ENCODE assay signal across 27 cellular contexts in the genomic region with DNA sequence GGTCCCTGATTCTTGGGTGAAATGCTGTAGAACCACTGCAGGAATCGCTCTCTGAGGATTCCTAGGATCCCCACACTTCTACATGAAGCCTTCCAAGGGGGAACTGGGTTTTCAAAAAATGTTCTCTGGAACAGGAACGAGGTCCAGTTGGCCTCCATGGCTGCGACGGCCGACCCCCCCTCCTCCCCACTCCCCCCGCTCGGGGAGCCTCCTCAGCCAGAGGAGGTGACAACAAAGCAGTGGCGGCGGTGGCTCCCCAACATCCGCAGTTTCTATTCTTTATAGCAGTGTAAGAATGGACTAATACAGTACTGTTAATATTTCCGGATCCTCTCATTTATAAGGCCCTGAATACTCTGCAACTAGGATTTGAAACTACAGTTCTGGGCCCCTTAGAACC.
"Had no signal": no experiment of that assay in that cellular context is flagged by ENCODE, and none has a peak within 500 bp of the region (broad histone marks: within the 10 kb centered on the region; RNA-seq: fewer than 3 reads in every experiment).

No MANE protein-coding gene starts in this region.

- DNase-seq: natural killer cell; occipital lobe; ovary; psoas muscle; right lobe of liver; sigmoid colon; small intestine; stimulated activated CD4-positive, alpha-beta T cell treated with anti-CD3 and anti-CD28 coated beads, Interleukin-15, amount 100 ng/mL, for 24 hours; stimulated activated CD4-positive, alpha-beta T cell treated with anti-CD3 and anti-CD28 coated beads, Interleukin-2, amount 100 ng/mL, for 24 hours; stimulated activated CD4-positive, alpha-beta T cell treated with anti-CD3 and anti-CD28 coated beads, Interleukin-2, amount 100 ng/mL, for 48 hours; stimulated activated CD4-positive, alpha-beta T cell treated with anti-CD3 and anti-CD28 coated beads, Interleukin-4, amount 100 ng/mL, for 24 hours; stimulated activated naive B cell treated with anti-CD40 and anti-IgM and Interleukin-4, amounts not matched to agents 10 μg/mL and 1 μg/mL and 100 μg/mL, for 72 hours; stimulated activated naive CD4-positive, alpha-beta T cell treated with Interleukin-2 at 50 U/mL for 16 hours; stomach; testis; tibial artery; trophoblast cell had no signal

- H3K36me3 ChIP-seq: neural progenitor cell, ovary, right lobe of liver, sigmoid colon, stomach, suprapubic skin, tibial artery, upper lobe of left lung, vagina had no signal

- H3K27ac Mint-ChIP-seq: natural killer cell; nephron; neural progenitor cell; progenitor cell of endocrine pancreas; stimulated activated effector memory CD8-positive, alpha-beta T cell treated with anti-CD3 and anti-CD28 coated beads, Interleukin-12 subunit alpha, Interleukin-12 subunit beta, amount 100 ng/mL, for 72 hours; stimulated activated naive B cell treated with anti-CD40 and anti-IgM and Interleukin-4, amounts not matched to agents 10 μg/mL and 1 μg/mL and 100 μg/mL, for 72 hours; stimulated activated naive CD8-positive, alpha-beta T cell treated with anti-CD3 and anti-CD28 coated beads, Interleukin-15, Interleukin-2, amounts not matched to agents 100 ng/mL and 50 ng/mL, for 24 hours had no signal

- H3K4me3 ChIP-seq: neural progenitor cell, ovary, psoas muscle, right lobe of liver, sigmoid colon, stomach, suprapubic skin, testis, tibial artery, upper lobe of left lung, vagina had no signal

- H3K4me3 Mint-ChIP-seq: natural killer cell; nephron; neural progenitor cell; stimulated activated effector memory CD8-positive, alpha-beta T cell treated with anti-CD3 and anti-CD28 coated beads, Interleukin-12 subunit alpha, Interleukin-12 subunit beta, amount 100 ng/mL, for 72 hours; stimulated activated naive B cell treated with anti-CD40 and anti-IgM and Interleukin-4, amounts not matched to agents 10 μg/mL and 1 μg/mL and 100 μg/mL, for 72 hours; stimulated activated naive CD8-positive, alpha-beta T cell treated with anti-CD3 and anti-CD28 coated beads, Interleukin-15, Interleukin-2, amounts not matched to agents 100 ng/mL and 50 ng/mL, for 24 hours had no signal

- H3K27ac ChIP-seq: neural progenitor cell, ovary, parathyroid adenoma, psoas muscle, right lobe of liver, sigmoid colon, stomach, suprapubic skin, testis, tibial artery, upper lobe of left lung, vagina had no signal

- H3K9me3 Mint-ChIP-seq: nephron; neural progenitor cell; stimulated activated effector memory CD8-positive, alpha-beta T cell treated with anti-CD3 and anti-CD28 coated beads, Interleukin-12 subunit alpha, Interleukin-12 subunit beta, amount 100 ng/mL, for 72 hours; stimulated activated naive CD8-positive, alpha-beta T cell treated with anti-CD3 and anti-CD28 coated beads, Interleukin-15, Interleukin-2, amounts not matched to agents 100 ng/mL and 50 ng/mL, for 24 hours had no signal

- H3K4me1 ChIP-seq: neural progenitor cell, parathyroid adenoma, psoas muscle, right lobe of liver, sigmoid colon, stomach, suprapubic skin, testis, tibial artery, upper lobe of left lung, vagina had no signal

- H3K4me1 Mint-ChIP-seq: natural killer cell; nephron; neural progenitor cell; stimulated activated effector memory CD8-positive, alpha-beta T cell treated with anti-CD3 and anti-CD28 coated beads, Interleukin-12 subunit alpha, Interleukin-12 subunit beta, amount 100 ng/mL, for 72 hours; stimulated activated naive B cell treated with anti-CD40 and anti-IgM and Interleukin-4, amounts not matched to agents 10 μg/mL and 1 μg/mL and 100 μg/mL, for 72 hours had no signal

- H3K27me3 ChIP-seq: neural progenitor cell, ovary, right lobe of liver, sigmoid colon, stomach, suprapubic skin, testis, tibial artery, upper lobe of left lung, vagina had no signal

- ATAC-seq: natural killer cell; psoas muscle; right cardiac atrium; right lobe of liver; stimulated activated effector memory CD8-positive, alpha-beta T cell treated with anti-CD3 and anti-CD28 coated beads, Interleukin-12 subunit alpha, Interleukin-12 subunit beta, amount 100 ng/mL, for 72 hours; stimulated activated naive B cell treated with anti-CD40 and anti-IgM and Interleukin-4, amounts not matched to agents 10 μg/mL and 1 μg/mL and 100 μg/mL, for 72 hours had no signal

- H3K36me3 Mint-ChIP-seq: natural killer cell; neural progenitor cell; stimulated activated effector memory CD8-positive, alpha-beta T cell treated with anti-CD3 and anti-CD28 coated beads, Interleukin-12 subunit alpha, Interleukin-12 subunit beta, amount 100 ng/mL, for 72 hours; stimulated activated naive B cell treated with anti-CD40 and anti-IgM and Interleukin-4, amounts not matched to agents 10 μg/mL and 1 μg/mL and 100 μg/mL, for 72 hours had no signal

- H3K9me3 ChIP-seq: ovary, psoas muscle, right lobe of liver, sigmoid colon, stomach, suprapubic skin, testis, tibial artery, upper lobe of left lung, vagina had no signal
